In genomic region chr1:67601955-67602354, GRCh38 we compare ENCODE assay signal across 24 cellular contexts.
DNase-seq lines count a peak whose midpoint lies in the region; ATAC-seq and TF ChIP-seq lines count a peak whose summit lies in the region.
"Had no signal": no experiment of that assay in that cellular context is flagged by ENCODE, and none has a peak within 500 bp of the region (broad histone marks: within the 10 kb centered on the region; RNA-seq: fewer than 3 reads in every experiment).

No MANE protein-coding gene starts in this region.

- POLR2A ChIA-PET in Panc1 (lab: Charles Lee): no interaction called here

- H3K27me3 ChIP-seq in Panc1 (ENCODE audit: control insufficient read depth, insufficient read depth, low read length) (no peaks in the 10 kb centered on the region), spleen (replicated peaks in 1 of 7) (no peaks in the 10 kb centered on the region), sigmoid colon (no peaks in the 10 kb centered on the region), MG63 (no peaks in the 10 kb centered on the region)

- WGBS in spleen, 5 donors: 62 to 71% (median 68%) methylated on average over 2 of the region's 2 CpGs
- WGBS in sigmoid colon, 2 donors: 76 to 86% methylated on average over 2 of the region's 2 CpGs

- peak; percentile 21 for DNase-seq in SKM-1 treated with dmso at 0.1 percent for 144 hours (lab: John Stamatoyannopoulos, UW; ENCODE audit: unreplicated experiment)
- DNase-seq in SKM-1 (lab: John Stamatoyannopoulos, UW; ENCODE audit: unreplicated experiment): no peak
- DNase-seq in Kasumi-1 (lab: John Stamatoyannopoulos, UW): peak; percentile 25 to 52
- no peak for DNase-seq in Panc1 (ENCODE audit: low read depth, low spot score)
- peak; percentile 13 for DNase-seq in medulla oblongata (ENCODE audit: extremely low spot score)
- DNase-seq in spleen: no peak
- no peak for DNase-seq in sigmoid colon
- no peak for DNase-seq in MG63
- DNase-seq: DMS79; NCI-H1048; NCI-H1417 treated with DMSO at 0.1 percent for 48 hours; NCI-H187 treated with DMSO at 0.1 percent for 48 hours; NCI-H226; NCI-H510A treated with DMSO at 0.1 percent for 48 hours; NCI-H748 treated with DMSO at 0.1 percent for 48 hours; NK-92 treated with Interleukin-12 subunit alpha and Interleukin-12 subunit beta, amount 100 ng/mL, for 24 hours; PC-3; RPMI8226; SHP77; SK-N-SH; T-helper 1 cell had no signal

- BruUV-seq in Panc1 (replicated peaks; lab: Mats Ljungman, UMichigan): no TSS peak

- no peak for ATAC-seq in Panc1
- ATAC-seq: A549, PC-3 had no signal

- CTCF ChIA-PET in Panc1 (lab: Charles Lee): no interaction called here

- intact Hi-C loops in Panc1 (cut with micrococcal nuclease; ENCODE audit: unreplicated experiment) (no loop called here), spleen (cut with DNase I; ENCODE audit: low total_unique reads) (no loop called here), sigmoid colon (cut with DNase I) (no loop called here)

- no peaks in the 10 kb centered on the region for H3K36me3 ChIP-seq in Panc1 (ENCODE audit: control insufficient read depth, insufficient read depth, low read length)
- no peaks in the 10 kb centered on the region for H3K36me3 ChIP-seq in spleen
- H3K36me3 ChIP-seq in sigmoid colon: no peaks in the 10 kb centered on the region
- H3K36me3 ChIP-seq in MG63: no peaks in the 10 kb centered on the region
- H3K36me3 ChIP-seq: HAP-1 had no signal

- TF ChIP-seq EP300 in sigmoid colon (IDR thresholded peaks at IDR 0.05): no peak

- no peak overlapping the region for H3K4me3 ChIP-seq in Panc1 (ENCODE audit: low read depth in 2 of 2, low read length in 2 of 2)
- no peak overlapping the region for H3K4me3 ChIP-seq in spleen
- H3K4me3 ChIP-seq in sigmoid colon: no peak overlapping the region
- H3K4me3 ChIP-seq in MG63: no peak overlapping the region
- H3K4me3 ChIP-seq: A549, GM23338, HAP-1 had no signal

- TF ChIP-seq POLR2A in spleen (IDR thresholded peaks at IDR 0.05): no peak
- TF ChIP-seq POLR2A in sigmoid colon (IDR thresholded peaks at IDR 0.05): no peak

- H3K9me3 ChIP-seq in Panc1 (ENCODE audit: control insufficient read depth, insufficient read depth, low read depth, low read length) (no peaks in the 10 kb centered on the region), spleen (peaks cover 0 to 7% (median 0%) of the 10 kb centered on the region in 8 donors), sigmoid colon (no peaks in the 10 kb centered on the region), MG63 (no peaks in the 10 kb centered on the region)
- H3K9me3 ChIP-seq: A549, HAP-1, SK-N-SH had no signal

- in situ Hi-C loops in Panc1 (cut with HindIII; ENCODE audit: low pct_unique_long_range_greater_than_20kb, low sequenced_read_pairs): no loop called here

- H3K4me1 ChIP-seq in Panc1 (ENCODE audit: control insufficient read depth, insufficient read depth, low read length): 0 out of 2 replicates have a peak, but pooled peaks cover 4% of the 10 kb centered on the region
- no peaks in the 10 kb centered on the region for H3K4me1 ChIP-seq in spleen
- peaks cover 0 to 34% (median 11%) of the 10 kb centered on the region in 4 donors for H3K4me1 ChIP-seq in sigmoid colon
- H3K4me1 ChIP-seq: A549, HAP-1 had no signal

- TF ChIP-seq CTCF in Panc1 (IDR thresholded peaks at IDR 0.05) (no peak), spleen (IDR thresholded peaks at IDR 0.05 in 8 of 11, conservative IDR thresholded peaks at IDR 0.05 in 3 of 11) (no peak), sigmoid colon (IDR thresholded peaks at IDR 0.05) (no peak)

- H3K27ac ChIP-seq in Panc1 (ENCODE audit: low read length) (peak overlapping the region; percentile 30; the same call in 1 of the 2 replicates), spleen (no peak overlapping the region), sigmoid colon (no peak overlapping the region)
- H3K27ac ChIP-seq: A549 had no signal

Comparison
In these comparisons a context has a peak if more than half of its experiments do, and no peak if none do; other contexts are left out.
1. DNase-seq: peak in SKM-1 treated with dmso at 0.1 percent for 144 hours (single experiment), Kasumi-1 (2 of 2) and medulla oblongata (single experiment); none in SKM-1 (single experiment), Panc1 (single experiment), spleen (single experiment), sigmoid colon (single experiment) and MG63 (single experiment).